10 cellular contexts compared by ENCODE assay signal in genomic region chr12:26787125-26787495, GRCh38. TPM values are rescaled to one million over a fixed set of nuclear protein-coding genes. Genes with fewer than 3 reads are reported as not detected.
A peak's percentile ranks its signal among the peaks of the same experiment; 100 is the strongest.
DNase-seq lines count a peak whose midpoint lies in the region; ATAC-seq and TF ChIP-seq lines count a peak whose summit lies in the region.
"Had no signal": no experiment of that assay in that cellular context is flagged by ENCODE, and none has a peak within 500 bp of the region (broad histone marks: within the 10 kb centered on the region; RNA-seq: fewer than 3 reads in every experiment).

No MANE protein-coding gene starts in this region.

- intact Hi-C loops in Panc1 (cut with micrococcal nuclease; ENCODE audit: unreplicated experiment) = no loop called here
- intact Hi-C loops in esophagus muscularis mucosa (cut with DNase I) = no loop called here

- TF ChIP-seq POLR2A in esophagus muscularis mucosa (IDR thresholded peaks at IDR 0.05; ENCODE audit: low read depth) = no peak

- H3K27ac ChIP-seq in Panc1 (ENCODE audit: low read length) (no peak overlapping the region), esophagus muscularis mucosa (replicated peaks in 1 of 4) (peak overlapping the region; percentile 51 to 82 (median 66)), muscle layer of duodenum (ENCODE audit: low read length) (peak overlapping the region; percentile 65)

- DNase-seq in AG10803 (ENCODE audit: low read depth) = peak; percentile 64
- no peak for DNase-seq in Panc1 (ENCODE audit: low read depth, low spot score)
- no peak for DNase-seq in esophagus muscularis mucosa (ENCODE audit: extremely low spot score)
- no peak for DNase-seq in stimulated activated CD4-positive, alpha-beta T cell treated with anti-CD3 and anti-CD28 coated beads, Interleukin-12 subunit alpha, Interleukin-12 subunit beta, amount 100 ng/mL, for 4 hours
- DNase-seq: activated naive CD8-positive, alpha-beta T cell treated with anti-CD3 and anti-CD28 coated beads, Interleukin-2, amount 10 ng/mL, durations not matched to agents 7 days and 5 days; NCI-H1694 had no signal

- H3K9me3 ChIP-seq in Panc1 (ENCODE audit: control insufficient read depth, insufficient read depth, low read depth, low read length) (no peaks in the 10 kb centered on the region), esophagus muscularis mucosa (no peaks in the 10 kb centered on the region), muscle layer of duodenum (ENCODE audit: control insufficient read depth in 1 of 2, low read length in 2 of 2) (no peaks in the 10 kb centered on the region)

- BruUV-seq in Panc1 (replicated peaks; lab: Mats Ljungman, UMichigan) = no TSS peak

- in situ Hi-C loops in Panc1 (cut with HindIII; ENCODE audit: low pct_unique_long_range_greater_than_20kb, low sequenced_read_pairs) = no loop called here

- H3K4me3 ChIP-seq in AG10803 (ENCODE audit: low read length) = no peak overlapping the region
- no peak overlapping the region for H3K4me3 ChIP-seq in Panc1 (ENCODE audit: low read depth in 2 of 2, low read length in 2 of 2)
- no peak overlapping the region for H3K4me3 ChIP-seq in esophagus muscularis mucosa
- H3K4me3 ChIP-seq in muscle layer of duodenum (ENCODE audit: low read depth in 1 of 2, low read length in 2 of 2) = no peak overlapping the region

- POLR2A ChIA-PET in Panc1 (lab: Charles Lee) = no interaction called here

- CTCF ChIA-PET in Panc1 (lab: Charles Lee) = no interaction called here

- H3K36me3 ChIP-seq in Panc1 (ENCODE audit: control insufficient read depth, insufficient read depth, low read length) = no peaks in the 10 kb centered on the region
- H3K36me3 ChIP-seq in esophagus muscularis mucosa = no peaks in the 10 kb centered on the region
- H3K36me3 ChIP-seq in muscle layer of duodenum (ENCODE audit: control insufficient read depth in 1 of 2, insufficient read depth in 2 of 2, low read length in 2 of 2) = peaks cover 0 to 4% of the 10 kb centered on the region in 2 donors

- H3K27me3 ChIP-seq in Panc1 (ENCODE audit: control insufficient read depth, insufficient read depth, low read length) = no peaks in the 10 kb centered on the region
- no peaks in the 10 kb centered on the region for H3K27me3 ChIP-seq in esophagus muscularis mucosa
- no peaks in the 10 kb centered on the region for H3K27me3 ChIP-seq in muscle layer of duodenum (ENCODE audit: low read depth, low read length)

- no peak for TF ChIP-seq EP300 in esophagus muscularis mucosa (IDR thresholded peaks at IDR 0.05)

- TF ChIP-seq CTCF in AG10803 (conservative IDR thresholded peaks at IDR 0.05; ENCODE audit: low read length) (no peak), Panc1 (IDR thresholded peaks at IDR 0.05) (no peak), esophagus muscularis mucosa (IDR thresholded peaks at IDR 0.05) (no peak)

- ATAC-seq in Panc1 (0 out of 2 replicates have a peak, but pooled peaks have one; percentile 65), HG02588 (IDR thresholded peaks at IDR 0.05; ENCODE audit: unreplicated experiment) (no peak), GM21825 (IDR thresholded peaks at IDR 0.05; ENCODE audit: unreplicated experiment) (no peak), HG03354 (IDR thresholded peaks at IDR 0.05; ENCODE audit: poor library complexity, severe bottlenecking, unreplicated experiment) (no peak)

- H3K4me1 ChIP-seq in Panc1 (ENCODE audit: control insufficient read depth, insufficient read depth, low read length) (peaks cover 14% of the 10 kb centered on the region; the same call in 1 of the 2 replicates), esophagus muscularis mucosa (peaks cover 8 to 65% (median 61%) of the 10 kb centered on the region in 4 donors), muscle layer of duodenum (ENCODE audit: control insufficient read depth in 1 of 2, insufficient read depth in 2 of 2, low read length in 2 of 2) (peaks cover 7 to 8% of the 10 kb centered on the region in 2 donors)

RNA-seq across cellular contexts. Expression of gene ITPR2, which starts 45.9 kb away (rescaled TPM):
- total RNA-seq in Panc1 (2021; ENCODE audit: unreplicated experiment) = 41.8 TPM
- polyA plus RNA-seq in Panc1 (2012; ENCODE audit: insufficient read length) = 11.8 TPM
- 10 to 100 TPM; 23.7 to 26.6 (median 25.4) TPM for total RNA-seq in esophagus muscularis mucosa
